ENCODE assay signal across 20 cellular contexts in the genomic region with DNA sequence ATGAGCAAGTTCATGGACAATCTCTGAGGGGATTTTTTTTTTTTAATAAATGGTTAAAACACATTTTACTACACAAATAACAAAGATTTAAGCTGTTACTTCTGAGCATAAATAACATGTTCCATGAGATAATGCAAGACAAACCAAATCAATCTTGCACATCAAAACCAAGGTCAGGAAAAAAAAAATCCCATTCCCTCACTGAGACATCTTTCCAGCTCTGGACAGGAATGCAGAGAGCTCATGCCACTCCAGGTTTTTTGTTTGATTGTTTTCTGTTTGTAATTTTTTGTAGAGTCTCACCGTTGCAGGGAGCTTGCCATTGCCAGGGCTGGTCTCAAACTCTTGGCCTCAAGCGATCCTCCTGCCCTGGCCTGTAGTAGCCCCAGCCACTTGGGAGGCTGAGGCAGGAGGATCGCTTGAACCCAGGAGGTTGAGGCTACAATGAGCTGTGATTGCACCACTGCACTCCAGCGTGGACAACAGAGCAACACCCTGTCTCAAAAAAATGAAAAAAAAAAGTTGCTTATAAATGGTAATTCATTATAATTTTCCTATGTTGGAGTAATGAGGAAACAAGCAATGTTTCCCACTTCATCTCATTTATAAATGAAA. TPM values are rescaled to one million over a fixed set of nuclear protein-coding genes. Genes with fewer than 3 reads are reported as not detected.
A peak's percentile ranks its signal among the peaks of the same experiment; 100 is the strongest.
DNase-seq lines count a peak whose midpoint lies in the region; ATAC-seq, FAIRE-seq and TF ChIP-seq lines count a peak whose summit lies in the region.
"Had no signal": no experiment of that assay in that cellular context is flagged by ENCODE, and none has a peak within 500 bp of the region (broad histone marks: within the 10 kb centered on the region; RNA-seq: fewer than 3 reads in every experiment).

No MANE protein-coding gene starts in this region.

- H3K79me2 ChIP-seq in HepG2 (ENCODE audit: insufficient read depth, low read length) (peaks cover 74% of the 10 kb centered on the region), mammary epithelial cell (ENCODE audit: insufficient read depth, low read length) (peaks cover 81% of the 10 kb centered on the region)

- no peak overlapping the region for H2AFZ ChIP-seq in HepG2 (ENCODE audit: low read length)
- H2AFZ ChIP-seq in mammary epithelial cell (ENCODE audit: low read depth, low read length), result no peak overlapping the region

- H3K27me3 ChIP-seq in HepG2 (ENCODE audit: control insufficient read depth in 1 of 2, insufficient read depth in 2 of 2, low read length in 2 of 2), result no peaks in the 10 kb centered on the region
- no peaks in the 10 kb centered on the region for H3K27me3 ChIP-seq in right lobe of liver
- H3K27me3 ChIP-seq in mammary epithelial cell (ENCODE audit: insufficient read depth, low read length), result no peaks in the 10 kb centered on the region
- no peaks in the 10 kb centered on the region for H3K27me3 ChIP-seq in aorta (ENCODE audit: control insufficient read depth in 1 of 2, insufficient read depth in 2 of 2, low read length in 1 of 2)
- H3K27me3 ChIP-seq: gastrocnemius medialis, MG63, tibial nerve had no signal

- dilution Hi-C loops in mammary epithelial cell (cut with HindIII; ENCODE audit: low sequenced_read_pairs), result no loop called here

- H3K9me3 Mint-ChIP-seq in osteocyte (ENCODE audit: unreplicated experiment), result no peaks in the 10 kb centered on the region

- H4K20me1 ChIP-seq in HepG2 (ENCODE audit: insufficient read depth, low read length) (no peaks in the 10 kb centered on the region), mammary epithelial cell (ENCODE audit: insufficient read depth, low read length) (no peaks in the 10 kb centered on the region)

- no peak for FAIRE-seq in HepG2 (lab: Jason Lieb, UNC)

- ATAC-seq in HepG2 (no peak), right lobe of liver (no peak), aorta (ENCODE audit: low FRiP score) (no peak)
- ATAC-seq: gastrocnemius medialis, left colon had no signal

- H3K4me1 Mint-ChIP-seq in osteocyte (ENCODE audit: unreplicated experiment), result peaks cover 48% of the 10 kb centered on the region

- no peaks in the 10 kb centered on the region for H3K36me3 ChIP-seq in HepG2 (replicated peaks in 1 of 2; ENCODE audit: control insufficient read depth in 1 of 2, insufficient read depth in 2 of 2, low read length in 2 of 2)
- no peaks in the 10 kb centered on the region for H3K36me3 ChIP-seq in right lobe of liver
- no peaks in the 10 kb centered on the region for H3K36me3 ChIP-seq in mammary epithelial cell (ENCODE audit: insufficient read depth, low read length)
- H3K36me3 ChIP-seq in aorta (ENCODE audit: control insufficient read depth in 1 of 2, insufficient read depth in 2 of 2, low read length in 1 of 2), result no peaks in the 10 kb centered on the region
- H3K36me3 ChIP-seq: gastrocnemius medialis, MG63, tibial nerve had no signal

- intact Hi-C loops in HepG2 (cut with micrococcal nuclease; ENCODE audit: unreplicated experiment) (no loop called here), right lobe of liver (cut with DNase I) (no loop called here), mammary epithelial cell (cut with micrococcal nuclease) (no loop called here), aorta (cut with DNase I) (no loop called here)

- no peak for TF ChIP-seq RAD21 in HepG2 (CRISPR knock-in tag; IDR thresholded peaks at IDR 0.05)

- H3K4me3 Mint-ChIP-seq in osteocyte (ENCODE audit: unreplicated experiment), result no peak overlapping the region
- H3K4me3 Mint-ChIP-seq: CD4-positive, CD25-positive, alpha-beta regulatory T cell had no signal

- POLR2A ChIA-PET in HepG2 (lab: Yijun Ruan, JAX), result no interaction called here

- H3K4me2 ChIP-seq in HepG2 (ENCODE audit: low read depth, low read length), result peak overlapping the region; percentile 79
- H3K4me2 ChIP-seq in mammary epithelial cell (ENCODE audit: insufficient read depth, low read depth, low read length), result peak overlapping the region; percentile 76

- no peak for TF ChIP-seq CTCF in HepG2 (CRISPR knock-in tag; IDR thresholded peaks at IDR 0.05)
- no peak for TF ChIP-seq CTCF in right lobe of liver (IDR thresholded peaks at IDR 0.05)
- TF ChIP-seq CTCF in mammary epithelial cell (conservative IDR thresholded peaks at IDR 0.05 in 1 of 2, IDR thresholded peaks at IDR 0.05 in 1 of 2; ENCODE audit: extremely low read depth in 1 of 2, insufficient read depth in 1 of 2, low read depth in 1 of 2, low read length in 2 of 2), result no peak
- no peak for TF ChIP-seq CTCF in osteocyte (IDR thresholded peaks at IDR 0.05)

- H3K9ac ChIP-seq in HepG2 (ENCODE audit: insufficient read depth, low read depth, low read length), result no peak overlapping the region
- H3K9ac ChIP-seq in mammary epithelial cell (ENCODE audit: insufficient read depth, low read length), result peak overlapping the region; percentile 85

- H3K4me1 ChIP-seq in HepG2 (ENCODE audit: insufficient read depth, low read length) (peaks cover 86% of the 10 kb centered on the region), right lobe of liver (no peaks in the 10 kb centered on the region), mammary epithelial cell (ENCODE audit: insufficient read depth, low read length) (peaks cover 49% of the 10 kb centered on the region), aorta (ENCODE audit: control insufficient read depth in 1 of 2, insufficient read depth in 2 of 2, low read length in 2 of 2) (peaks cover 0 to 5% of the 10 kb centered on the region in 2 donors)

- no peaks in the 10 kb centered on the region for H3K36me3 Mint-ChIP-seq in osteocyte (ENCODE audit: unreplicated experiment)
- H3K36me3 Mint-ChIP-seq: CD4-positive, CD25-positive, alpha-beta regulatory T cell had no signal

- in situ Hi-C loops in HepG2 (cut with HindIII; ENCODE audit: extremely low pct_ligation_motif_present, low pct_unique_long_range_greater_than_20kb), result no loop called here
- in situ Hi-C loops in mammary epithelial cell (cut with MboI; ENCODE audit: low sequenced_read_pairs in 2 of 2), result loop anchor here in 1 of 2 donors (10.0 kb wide), 1 partner anchor 72 kb away; no protein-coding TSS in a partner anchor

- H3K27ac Mint-ChIP-seq in osteocyte (ENCODE audit: unreplicated experiment), result peak overlapping the region; percentile 96
- H3K27ac Mint-ChIP-seq: CD4-positive, CD25-positive, alpha-beta regulatory T cell had no signal

- CTCF ChIA-PET in HepG2 (lab: Yijun Ruan, JAX; ENCODE audit: low intra/inter-chr PET ratio, low total read pairs) (no interaction called here), mammary epithelial cell (lab: Charles Lee; ENCODE audit: low non-redundant PET) (no interaction called here)

- TF ChIP-seq EP300 in HepG2 (IDR thresholded peaks at IDR 0.05; ENCODE audit: low read depth in 2 of 2, low read length in 2 of 2) (no peak), HepG2 (CRISPR knock-in tag; IDR thresholded peaks at IDR 0.05; ENCODE audit: borderline replicate concordance) (no peak)

- H3K4me3 ChIP-seq in HepG2 (replicated peaks in 1 of 3; ENCODE audit: insufficient read depth in 1 of 3, low read depth in 2 of 3, low read length in 3 of 3), result no peak overlapping the region
- H3K4me3 ChIP-seq in right lobe of liver, result no peak overlapping the region
- no peak overlapping the region for H3K4me3 ChIP-seq in mammary epithelial cell (replicated peaks in 1 of 3; ENCODE audit: insufficient read depth in 1 of 3, low read depth in 2 of 3, low read length in 3 of 3)
- H3K4me3 ChIP-seq in aorta (ENCODE audit: low read length in 2 of 2), result no peak overlapping the region
- H3K4me3 ChIP-seq: coronary artery, gastrocnemius medialis, MG63, skin epidermis, tibial nerve had no signal

- no peaks in the 10 kb centered on the region for H3K27me3 Mint-ChIP-seq in osteocyte (ENCODE audit: unreplicated experiment)

- no peak for TF ChIP-seq POLR2A in HepG2 (IDR thresholded peaks at IDR 0.05; ENCODE audit: insufficient read depth in 1 of 2, low read depth in 2 of 2, low read length in 2 of 2)
- TF ChIP-seq POLR2A in right lobe of liver (IDR thresholded peaks at IDR 0.05), result no peak

- BruUV-seq in HepG2 (replicated peaks; lab: Mats Ljungman, UMichigan), result no TSS peak
- BruUV-seq in mammary epithelial cell (replicated peaks; lab: Mats Ljungman, UMichigan), result no TSS peak

- H3K27ac ChIP-seq in HepG2 (ENCODE audit: extremely low read length, insufficient read depth, low read length) (peak overlapping the region; percentile 80), right lobe of liver (no peak overlapping the region), mammary epithelial cell (ENCODE audit: insufficient read depth, low read depth, low read length) (peak overlapping the region; percentile 99), aorta (ENCODE audit: low read depth in 1 of 2, low read length in 2 of 2) (peak overlapping the region in 1 of 2 donors; percentile 71)

- WGBS in HepG2 (ENCODE audit: low lambda C conversion rate), result 66% methylated on average over 4 of the region's 4 CpGs
- 63% methylated on average over 3 of the region's 4 CpGs for WGBS in right lobe of liver (ENCODE audit: insufficient coverage, low coverage, low lambda C conversion rate, missing lambda C conversion rate)
- 73% methylated on average over 4 of the region's 4 CpGs for WGBS in mammary epithelial cell (ENCODE audit: low coverage, missing lambda C conversion rate)
- 77 to 82% methylated on average over 4 of the region's 4 CpGs for WGBS in aorta, 2 donors

- DNase-seq in HepG2 (ENCODE audit: low spot score) (no peak), right lobe of liver (no peak), mammary epithelial cell (no peak), osteocyte (ENCODE audit: extremely low spot score, unreplicated experiment) (no peak), A172 (ENCODE audit: low spot score) (no peak), NCI-H128 (lab: John Stamatoyannopoulos, UW; ENCODE audit: unreplicated experiment) (no peak), aorta (no peak), SHP77 treated with DMSO at 0.1 percent for 48 hours (lab: John Stamatoyannopoulos, UW) (no peak)
- DNase-seq: activated CD4-positive, alpha-beta T cell treated with anti-CD3 and anti-CD28 coated beads for 48 hours; activated CD8-positive, alpha-beta memory T cell treated with anti-CD3 and anti-CD28 coated beads, Interleukin-2, amount 50 U/mL, for 48 hours; activated naive CD4-positive, alpha-beta T cell; CD4-positive, CD25-positive, alpha-beta regulatory T cell; gastrocnemius medialis; left colon; MG63; NCI-H187; NCI-H510A had no signal

- H3K9me3 ChIP-seq in HepG2 (ENCODE audit: low read length) (no peaks in the 10 kb centered on the region), right lobe of liver (no peaks in the 10 kb centered on the region), mammary epithelial cell (replicated peaks; ENCODE audit: insufficient read depth, low read length) (no peaks in the 10 kb centered on the region), aorta (ENCODE audit: control insufficient read depth, low read length) (no peaks in the 10 kb centered on the region)
- H3K9me3 ChIP-seq: gastrocnemius medialis, MG63, tibial nerve had no signal

RNA-seq across cellular contexts. Expression of a gene that starts 14.0 kb away (rescaled TPM):
- total RNA-seq in HepG2 (2016; rRNA removed; fragmentation: Illumina TruSeq; extraction: Trizol), result 10.3 and 10.4 TPM in 2 replicates
- total RNA-seq in HepG2 (2016; cell fraction: cytosol; rRNA removed; fragmentation: Illumina TruSeq; extraction: Trizol; ENCODE audit: low read depth), result 15.7 and 16.3 TPM in 2 replicates
- 9.3 and 10.1 TPM in 2 replicates for total RNA-seq in HepG2 (2016; cell fraction: insoluble cytoplasmic fraction; rRNA removed; fragmentation: Illumina TruSeq; extraction: Trizol)
- total RNA-seq in HepG2 (2016; cell fraction: membrane; rRNA removed; fragmentation: Illumina TruSeq; extraction: Trizol), result 10.0 and 10.5 TPM in 2 replicates
- total RNA-seq in HepG2 (2016; cell fraction: nucleus; rRNA removed; fragmentation: Illumina TruSeq; extraction: Trizol), result 13.6 and 13.9 TPM in 2 replicates
- 19.5 and 28.6 TPM in 2 replicates for polyA plus RNA-seq in HepG2 (2011; rRNA removed)
- polyA plus RNA-seq in HepG2 (2011; cell fraction: cytosol; rRNA removed), result 15.3 and 24.4 TPM in 2 replicates
- 25.7 and 37.4 TPM in 2 replicates for polyA plus RNA-seq in HepG2 (2011; cell fraction: nucleus; rRNA removed)
- 15.1 and 15.2 TPM in 2 replicates for polyA plus RNA-seq in HepG2 (2012)
- polyA plus RNA-seq in HepG2 (2016; cell fraction: cytosol; fragmentation: Illumina TruSeq; extraction: Trizol; ENCODE audit: low read depth), result 3.0 and 3.8 TPM in 2 replicates
- polyA plus RNA-seq in HepG2 (2016; cell fraction: insoluble cytoplasmic fraction; fragmentation: Illumina TruSeq; extraction: Trizol; ENCODE audit: low read depth), result 9.7 and 12.3 TPM in 2 replicates
- polyA plus RNA-seq in HepG2 (2016; cell fraction: membrane; fragmentation: Illumina TruSeq; extraction: Trizol; ENCODE audit: low read depth), result 5.5 and 5.6 TPM in 2 replicates
- 8.8 and 10.8 TPM in 2 replicates for polyA plus RNA-seq in HepG2 (2016; cell fraction: nucleus; fragmentation: Illumina TruSeq; extraction: Trizol; ENCODE audit: insufficient read depth, low read depth)
- 52.4 and 58.7 TPM in 2 replicates for polyA minus RNA-seq in HepG2 (2011; rRNA and poly(A)+ RNA removed; ENCODE audit: low replicate concordance)
- 23.8 and 35.0 TPM in 2 replicates for polyA minus RNA-seq in HepG2 (2011; cell fraction: cytosol; rRNA and poly(A)+ RNA removed)
- 44.6 and 59.5 TPM in 2 replicates for polyA minus RNA-seq in HepG2 (2011; cell fraction: nucleus; rRNA and poly(A)+ RNA removed)
- 10 to 100 TPM in 1 of 6 experiments, 1 to 10 TPM in 5; 2.2 to 13.0 (median 3.7) TPM for total RNA-seq in right lobe of liver
- total RNA-seq in mammary epithelial cell, result 10 to 100 TPM; 68.1 to 68.7 TPM
- 44.4 TPM for polyA plus RNA-seq in mammary epithelial cell
- polyA minus RNA-seq in mammary epithelial cell, result 84.2 TPM
- 21.7 and 24.7 TPM in 2 replicates for total RNA-seq in osteocyte
- total RNA-seq in A172 (2014; rRNA removed; shearing (Covaris generic)), result 23.0 and 24.2 TPM in 2 replicates
- 10 to 100 TPM; 27.9 to 47.9 TPM for total RNA-seq in aorta
- polyA plus RNA-seq in aorta, result 1 to 10 TPM; 3.1 to 6.9 TPM

RNA-seq across cellular contexts. Expression of a gene that starts 14.5 kb away (rescaled TPM):
- total RNA-seq in HepG2 (2016; rRNA removed; fragmentation: Illumina TruSeq; extraction: Trizol) (0.55 and 0.66 TPM in 2 replicates), right lobe of liver (under 1 TPM in 5 of 6 experiments, not detected in 1; 0.06 to 0.39 (median 0.13) TPM), mammary epithelial cell (1 to 10 TPM; 3.4 to 4.0 TPM), osteocyte (0.55 and 1.3 TPM in 2 replicates), aorta (1 to 10 TPM in 1 of 2 donors, under 1 TPM in 1; 0.65 to 1.8 TPM)
- not detected in 2 replicates for total RNA-seq in HepG2 (2016; cell fraction: cytosol; rRNA removed; fragmentation: Illumina TruSeq; extraction: Trizol; ENCODE audit: low read depth)
- 0.54 TPM in 2 replicates for total RNA-seq in HepG2 (2016; cell fraction: insoluble cytoplasmic fraction; rRNA removed; fragmentation: Illumina TruSeq; extraction: Trizol)
- 0.28 and 0.53 TPM in 2 replicates for total RNA-seq in HepG2 (2016; cell fraction: membrane; rRNA removed; fragmentation: Illumina TruSeq; extraction: Trizol)
- 0.63 and 1.2 TPM in 2 replicates for total RNA-seq in HepG2 (2016; cell fraction: nucleus; rRNA removed; fragmentation: Illumina TruSeq; extraction: Trizol)
- polyA plus RNA-seq in HepG2 (2011; rRNA removed) (0.51 and 0.73 TPM in 2 replicates), mammary epithelial cell (4.4 TPM), aorta (under 1 TPM; 0.25 to 0.31 TPM)
- 0.31 and 0.36 TPM in 2 replicates for polyA plus RNA-seq in HepG2 (2011; cell fraction: cytosol; rRNA removed)
- 0.37 and 0.59 TPM in 2 replicates for polyA plus RNA-seq in HepG2 (2011; cell fraction: nucleus; rRNA removed)
- 0.23 and 0.52 TPM in 2 replicates for polyA plus RNA-seq in HepG2 (2012)
- polyA plus RNA-seq in HepG2 (2016; cell fraction: cytosol; fragmentation: Illumina TruSeq; extraction: Trizol; ENCODE audit: low read depth), result not detected in 2 replicates
- 0.76 and 0.84 TPM in 2 replicates for polyA plus RNA-seq in HepG2 (2016; cell fraction: insoluble cytoplasmic fraction; fragmentation: Illumina TruSeq; extraction: Trizol; ENCODE audit: low read depth)
- polyA plus RNA-seq in HepG2 (2016; cell fraction: membrane; fragmentation: Illumina TruSeq; extraction: Trizol; ENCODE audit: low read depth), result 0.13 and 0.15 TPM in 2 replicates
- polyA plus RNA-seq in HepG2 (2016; cell fraction: nucleus; fragmentation: Illumina TruSeq; extraction: Trizol; ENCODE audit: insufficient read depth, low read depth), result 0.71 and 1.2 TPM in 2 replicates
- 2.4 and 7.7 TPM in 2 replicates for polyA minus RNA-seq in HepG2 (2011; rRNA and poly(A)+ RNA removed; ENCODE audit: low replicate concordance)
- 0.53 TPM in 1 of 2 replicates, not detected in the other for polyA minus RNA-seq in HepG2 (2011; cell fraction: cytosol; rRNA and poly(A)+ RNA removed)
- 2.4 and 3.1 TPM in 2 replicates for polyA minus RNA-seq in HepG2 (2011; cell fraction: nucleus; rRNA and poly(A)+ RNA removed)
- polyA minus RNA-seq in mammary epithelial cell, result 15.0 TPM
- total RNA-seq in A172 (2014; rRNA removed; shearing (Covaris generic)), result 2.3 and 3.2 TPM in 2 replicates
- total RNA-seq: CD4-positive, CD25-positive, alpha-beta regulatory T cell had no signal
- polyA plus RNA-seq: CD4-positive, CD25-positive, alpha-beta regulatory T cell had no signal

Comparison
In these comparisons a context has a peak if more than half of its experiments do, and no peak if none do; other contexts are left out.
1. H3K27ac ChIP-seq: peak in HepG2 (single experiment) and mammary epithelial cell (single experiment); none in right lobe of liver (0 of 3).